ENCODE assay signal across 18 cellular contexts in the genomic region with DNA sequence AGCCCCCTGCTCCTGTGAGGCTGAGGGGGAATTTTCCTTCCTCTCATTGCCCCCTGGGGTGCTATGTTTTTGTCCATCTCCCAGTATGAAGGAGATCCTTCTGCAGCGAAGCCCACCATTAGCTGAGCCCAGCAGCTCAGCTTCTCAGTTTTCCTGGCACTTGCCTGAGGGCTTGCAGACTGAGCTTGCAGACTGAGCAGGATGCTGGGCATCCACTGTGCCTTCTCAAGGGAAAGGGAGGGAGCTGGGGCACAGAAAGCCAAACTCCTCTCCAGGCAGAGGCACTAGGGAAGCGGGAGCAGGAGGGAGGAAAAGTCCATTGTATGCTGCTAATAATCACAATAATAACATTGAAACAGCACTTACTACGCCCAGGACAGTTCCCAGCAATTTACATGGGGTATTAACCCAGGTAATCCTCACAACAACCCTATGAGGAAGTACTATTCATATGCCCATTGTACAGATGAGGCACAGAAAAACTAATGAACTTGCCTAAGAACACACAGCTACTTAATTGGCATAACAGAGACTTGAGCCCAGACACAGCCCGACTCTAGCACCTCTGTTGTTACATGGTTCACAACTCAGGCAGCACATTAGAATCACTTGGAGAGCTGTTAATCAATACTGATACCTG.
"Had no signal": no experiment of that assay in that cellular context is flagged by ENCODE, and none has a peak within 500 bp of the region (broad histone marks: within the 10 kb centered on the region; RNA-seq: fewer than 3 reads in every experiment).

No MANE protein-coding gene starts in this region.

- H3K27ac ChIP-seq: adrenal gland, cardiac muscle cell, dorsolateral prefrontal cortex, skin epidermis, transverse colon had no signal

- H3K4me3 ChIP-seq: adrenal gland, cardiac muscle cell, dorsolateral prefrontal cortex, skin epidermis, transverse colon had no signal

- H3K9me3 Mint-ChIP-seq: activated CD4-positive, alpha-beta T cell treated with anti-CD3 and anti-CD28 coated beads, Interleukin-2, amount 10 ng/mL, durations not matched to agents 24 days and 14 days; activated naive CD4-positive, alpha-beta T cell treated with anti-CD3 and anti-CD28 coated beads, Interleukin-2, amount 50 U/mL, for 24 hours; naive thymus-derived CD8-positive, alpha-beta T cell had no signal

- H3K36me3 ChIP-seq: adrenal gland, cardiac muscle cell, transverse colon had no signal

- H3K4me1 ChIP-seq: adrenal gland, transverse colon had no signal

- DNase-seq: activated CD4-positive, CD25-positive, alpha-beta regulatory T cell; activated CD8-positive, alpha-beta memory T cell treated with anti-CD3 and anti-CD28 coated beads, Interleukin-2, amount 50 U/mL, for 4 hours; activated effector memory CD4-positive, alpha-beta T cell treated with anti-CD3 and anti-CD28 coated beads, Interleukin-2, amount 50 U/mL, for 16 hours; activated T-cell treated with anti-CD3 and anti-CD28 coated beads, Interleukin-2, amount 50 U/mL, for 48 hours; dorsolateral prefrontal cortex; mammary epithelial cell; occipital lobe; right cardiac atrium; stimulated activated naive CD4-positive, alpha-beta T cell treated with Interleukin-2 at 50 U/mL for 16 hours had no signal

- H3K4me3 Mint-ChIP-seq: activated CD4-positive, alpha-beta T cell treated with anti-CD3 and anti-CD28 coated beads, Interleukin-2, amount 10 ng/mL, durations not matched to agents 24 days and 14 days; activated CD8-positive, alpha-beta T cell treated with anti-CD3 and anti-CD28 coated beads, Interleukin-2, amount 10 ng/mL, durations not matched to agents 7 days and 5 days; activated naive CD4-positive, alpha-beta T cell treated with anti-CD3 and anti-CD28 coated beads, Interleukin-2, amount 50 U/mL, for 24 hours; naive thymus-derived CD8-positive, alpha-beta T cell had no signal

- H3K36me3 Mint-ChIP-seq: activated naive CD4-positive, alpha-beta T cell treated with anti-CD3 and anti-CD28 coated beads, Interleukin-2, amount 50 U/mL, for 24 hours had no signal

- H3K27me3 Mint-ChIP-seq: activated CD4-positive, alpha-beta T cell treated with anti-CD3 and anti-CD28 coated beads, Interleukin-2, amount 10 ng/mL, durations not matched to agents 24 days and 14 days; activated naive CD4-positive, alpha-beta T cell treated with anti-CD3 and anti-CD28 coated beads, Interleukin-2, amount 50 U/mL, for 24 hours; naive thymus-derived CD8-positive, alpha-beta T cell; progenitor cell of endocrine pancreas had no signal

- H3K9me3 ChIP-seq: adrenal gland, transverse colon had no signal

- H3K27me3 ChIP-seq: adrenal gland, cardiac muscle cell, dorsolateral prefrontal cortex, transverse colon had no signal

- H3K27ac Mint-ChIP-seq: activated CD4-positive, alpha-beta T cell treated with anti-CD3 and anti-CD28 coated beads, Interleukin-2, amount 10 ng/mL, durations not matched to agents 24 days and 14 days; activated CD8-positive, alpha-beta T cell treated with anti-CD3 and anti-CD28 coated beads, Interleukin-2, amount 10 ng/mL, durations not matched to agents 7 days and 5 days; activated naive CD4-positive, alpha-beta T cell treated with anti-CD3 and anti-CD28 coated beads, Interleukin-2, amount 50 U/mL, for 24 hours; progenitor cell of endocrine pancreas had no signal
